1 cellular context compared by ENCODE assay signal in the genomic region with DNA sequence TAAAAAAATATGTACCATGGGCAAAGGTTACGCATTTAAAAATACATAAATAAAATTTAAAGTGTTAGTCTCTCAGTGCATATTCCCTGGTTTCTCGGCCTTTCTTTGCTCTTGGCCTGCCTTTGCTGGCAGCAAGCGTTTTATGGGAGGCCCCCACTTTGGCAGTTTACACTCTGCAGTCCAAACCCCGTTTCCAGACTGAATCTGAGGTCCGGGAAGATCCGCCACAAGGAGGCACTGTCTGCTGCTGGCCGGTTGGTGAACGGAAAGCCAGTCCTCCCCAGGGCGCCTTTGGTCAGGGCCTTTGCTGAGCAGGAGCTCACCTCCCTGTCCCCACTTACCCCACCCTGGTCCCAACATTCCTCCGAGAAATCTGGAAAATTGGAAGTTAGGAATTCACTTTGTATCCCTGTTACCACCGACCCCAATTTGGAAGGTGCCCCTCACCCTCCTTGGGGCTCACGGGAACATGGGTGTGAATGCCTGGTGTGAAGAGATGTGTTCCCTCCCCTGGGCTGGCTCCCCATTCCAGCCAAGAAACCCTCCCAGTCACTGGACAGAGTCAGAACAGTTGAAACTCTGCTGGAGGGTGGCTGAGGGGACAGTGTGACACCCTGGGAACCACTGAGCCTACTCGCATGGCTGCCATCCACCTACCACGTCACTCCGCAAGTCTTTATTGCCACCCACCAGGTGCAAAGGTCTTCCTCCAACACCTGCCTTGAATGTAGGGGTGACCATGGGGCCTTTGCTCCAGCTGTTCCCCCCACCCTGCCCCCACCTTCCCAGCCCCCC.
A peak's percentile ranks its signal among the peaks of the same experiment; 100 is the strongest.
TF ChIP-seq lines count a peak whose summit lies in the region.

No MANE protein-coding gene starts in this region.

TF ChIP-seq in K562, 482 proteins besides CTCF, POLR2A, EP300 and RAD21 (continued from another document and continues in another):
- TF ChIP-seq MAZ (CRISPR knock-in tag; conservative IDR thresholded peaks at IDR 0.05 in 1 of 2, IDR thresholded peaks at IDR 0.05 in 1 of 2): peak in 1 of 2 experiments; percentile 54; a peak in 3 of 4 replicates
- no peak for TF ChIP-seq USF1 (CRISPR knock-in tag; IDR thresholded peaks at IDR 0.05)
- no peak for TF ChIP-seq ZSCAN29 (IDR thresholded peaks at IDR 0.05)
- no peak for TF ChIP-seq BACH1 (tag; IDR thresholded peaks at IDR 0.05)
- no peak for TF ChIP-seq HOXB6 (CRISPR knock-in tag; IDR thresholded peaks at IDR 0.05; ENCODE audit: borderline replicate concordance)
- peak; percentile 80 for TF ChIP-seq SMC3 (conservative IDR thresholded peaks at IDR 0.05; ENCODE audit: insufficient read depth, low read depth, low read length)
- TF ChIP-seq PRPF4 (IDR thresholded peaks at IDR 0.05; ENCODE audit: insufficient read depth, low read depth, low read length, poor library complexity, severe bottlenecking): no peak
- TF ChIP-seq TRIM28 (IDR thresholded peaks at IDR 0.05): no peak
- no peak for TF ChIP-seq RREB1 (CRISPR knock-in tag; IDR thresholded peaks at IDR 0.05)
- 0 out of 4 replicates have a peak, but pooled peaks of 1 of the 2 experiments have one; percentile 26 for TF ChIP-seq FOXA3 (CRISPR knock-in tag; conservative IDR thresholded peaks at IDR 0.05 in 1 of 2, IDR thresholded peaks at IDR 0.05 in 1 of 2)
- TF ChIP-seq, protein P1, sequence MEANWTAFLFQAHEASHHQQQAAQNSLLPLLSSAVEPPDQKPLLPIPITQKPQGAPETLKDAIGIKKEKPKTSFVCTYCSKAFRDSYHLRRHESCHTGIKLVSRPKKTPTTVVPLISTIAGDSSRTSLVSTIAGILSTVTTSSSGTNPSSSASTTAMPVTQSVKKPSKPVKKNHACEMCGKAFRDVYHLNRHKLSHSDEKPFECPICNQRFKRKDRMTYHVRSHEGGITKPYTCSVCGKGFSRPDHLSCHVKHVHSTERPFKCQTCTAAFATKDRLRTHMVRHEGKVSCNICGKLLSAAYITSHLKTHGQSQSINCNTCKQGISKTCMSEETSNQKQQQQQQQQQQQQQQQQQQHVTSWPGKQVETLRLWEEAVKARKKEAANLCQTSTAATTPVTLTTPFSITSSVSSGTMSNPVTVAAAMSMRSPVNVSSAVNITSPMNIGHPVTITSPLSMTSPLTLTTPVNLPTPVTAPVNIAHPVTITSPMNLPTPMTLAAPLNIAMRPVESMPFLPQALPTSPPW (CRISPR knock-in tag; IDR thresholded peaks at IDR 0.05): peak; percentile 29; the same call in 1 of the 2 replicates
- no peak for TF ChIP-seq TCF3 (CRISPR knock-in tag; IDR thresholded peaks at IDR 0.05)
- TF ChIP-seq ZNF766 (CRISPR knock-in tag; conservative IDR thresholded peaks at IDR 0.05): no peak
- TF ChIP-seq ATF6 (CRISPR knock-in tag; IDR thresholded peaks at IDR 0.05): no peak; the same call in 1 of the 2 replicates
- no peak for TF ChIP-seq FOXK1 (CRISPR knock-in tag; IDR thresholded peaks at IDR 0.05; ENCODE audit: borderline replicate concordance)
- no peak for TF ChIP-seq ZNF143 (CRISPR knock-in tag; IDR thresholded peaks at IDR 0.05)
- no peak for TF ChIP-seq GMEB1 (CRISPR knock-in tag; IDR thresholded peaks at IDR 0.05)
- TF ChIP-seq TBP (optimal IDR thresholded peaks at IDR 0.05; ENCODE audit: low read depth, low read length): no peak
- no peak for TF ChIP-seq SMAD3 (CRISPR knock-in tag; conservative IDR thresholded peaks at IDR 0.05)
- TF ChIP-seq MEF2A (IDR thresholded peaks at IDR 0.05; ENCODE audit: control insufficient read depth, low read depth, low read length): no peak
- TF ChIP-seq, protein P2, sequence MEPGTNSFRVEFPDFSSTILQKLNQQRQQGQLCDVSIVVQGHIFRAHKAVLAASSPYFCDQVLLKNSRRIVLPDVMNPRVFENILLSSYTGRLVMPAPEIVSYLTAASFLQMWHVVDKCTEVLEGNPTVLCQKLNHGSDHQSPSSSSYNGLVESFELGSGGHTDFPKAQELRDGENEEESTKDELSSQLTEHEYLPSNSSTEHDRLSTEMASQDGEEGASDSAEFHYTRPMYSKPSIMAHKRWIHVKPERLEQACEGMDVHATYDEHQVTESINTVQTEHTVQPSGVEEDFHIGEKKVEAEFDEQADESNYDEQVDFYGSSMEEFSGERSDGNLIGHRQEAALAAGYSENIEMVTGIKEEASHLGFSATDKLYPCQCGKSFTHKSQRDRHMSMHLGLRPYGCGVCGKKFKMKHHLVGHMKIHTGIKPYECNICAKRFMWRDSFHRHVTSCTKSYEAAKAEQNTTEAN (CRISPR knock-in tag; IDR thresholded peaks at IDR 0.05): no peak
- no peak for TF ChIP-seq BRCA1 (IDR thresholded peaks at IDR 0.05)
- TF ChIP-seq BRCA1 (CRISPR knock-in tag; IDR thresholded peaks at IDR 0.05): no peak
- TF ChIP-seq, protein P3, sequence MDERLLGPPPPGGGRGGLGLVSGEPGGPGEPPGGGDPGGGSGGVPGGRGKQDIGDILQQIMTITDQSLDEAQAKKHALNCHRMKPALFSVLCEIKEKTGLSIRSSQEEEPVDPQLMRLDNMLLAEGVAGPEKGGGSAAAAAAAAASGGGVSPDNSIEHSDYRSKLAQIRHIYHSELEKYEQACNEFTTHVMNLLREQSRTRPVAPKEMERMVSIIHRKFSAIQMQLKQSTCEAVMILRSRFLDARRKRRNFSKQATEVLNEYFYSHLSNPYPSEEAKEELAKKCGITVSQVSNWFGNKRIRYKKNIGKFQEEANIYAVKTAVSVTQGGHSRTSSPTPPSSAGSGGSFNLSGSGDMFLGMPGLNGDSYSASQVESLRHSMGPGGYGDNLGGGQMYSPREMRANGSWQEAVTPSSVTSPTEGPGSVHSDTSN (CRISPR knock-in tag; IDR thresholded peaks at IDR 0.05; ENCODE audit: low read depth): no peak
- TF ChIP-seq, protein P3 (tag; conservative IDR thresholded peaks at IDR 0.05; ENCODE audit: low read depth): no peak
- no peak for TF ChIP-seq ZKSCAN8 (CRISPR knock-in tag; IDR thresholded peaks at IDR 0.05)
- no peak for TF ChIP-seq FOXP1 (CRISPR knock-in tag; IDR thresholded peaks at IDR 0.05)
- TF ChIP-seq CREB3 (tag; conservative IDR thresholded peaks at IDR 0.05; ENCODE audit: low read depth): no peak
- TF ChIP-seq FOXJ3 (CRISPR knock-in tag; IDR thresholded peaks at IDR 0.05): no peak
- TF ChIP-seq ZNF79 (CRISPR knock-in tag; IDR thresholded peaks at IDR 0.05; ENCODE audit: low read depth): no peak
- TF ChIP-seq, protein P4, sequence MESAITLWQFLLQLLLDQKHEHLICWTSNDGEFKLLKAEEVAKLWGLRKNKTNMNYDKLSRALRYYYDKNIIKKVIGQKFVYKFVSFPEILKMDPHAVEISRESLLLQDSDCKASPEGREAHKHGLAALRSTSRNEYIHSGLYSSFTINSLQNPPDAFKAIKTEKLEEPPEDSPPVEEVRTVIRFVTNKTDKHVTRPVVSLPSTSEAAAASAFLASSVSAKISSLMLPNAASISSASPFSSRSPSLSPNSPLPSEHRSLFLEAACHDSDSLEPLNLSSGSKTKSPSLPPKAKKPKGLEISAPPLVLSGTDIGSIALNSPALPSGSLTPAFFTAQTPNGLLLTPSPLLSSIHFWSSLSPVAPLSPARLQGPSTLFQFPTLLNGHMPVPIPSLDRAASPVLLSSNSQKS (CRISPR knock-in tag; IDR thresholded peaks at IDR 0.05): no peak
- no peak for TF ChIP-seq SIRT6 (IDR thresholded peaks at IDR 0.05; ENCODE audit: low read depth, low read length)
- TF ChIP-seq, protein P5, sequence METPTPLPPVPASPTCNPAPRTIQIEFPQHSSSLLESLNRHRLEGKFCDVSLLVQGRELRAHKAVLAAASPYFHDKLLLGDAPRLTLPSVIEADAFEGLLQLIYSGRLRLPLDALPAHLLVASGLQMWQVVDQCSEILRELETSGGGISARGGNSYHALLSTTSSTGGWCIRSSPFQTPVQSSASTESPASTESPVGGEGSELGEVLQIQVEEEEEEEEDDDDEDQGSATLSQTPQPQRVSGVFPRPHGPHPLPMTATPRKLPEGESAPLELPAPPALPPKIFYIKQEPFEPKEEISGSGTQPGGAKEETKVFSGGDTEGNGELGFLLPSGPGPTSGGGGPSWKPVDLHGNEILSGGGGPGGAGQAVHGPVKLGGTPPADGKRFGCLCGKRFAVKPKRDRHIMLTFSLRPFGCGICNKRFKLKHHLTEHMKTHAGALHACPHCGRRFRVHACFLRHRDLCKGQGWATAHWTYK (CRISPR knock-in tag; IDR thresholded peaks at IDR 0.05): no peak
- no peak for TF ChIP-seq MCM7 (IDR thresholded peaks at IDR 0.05)
- no peak for TF ChIP-seq ZNF76 (CRISPR knock-in tag; IDR thresholded peaks at IDR 0.05; ENCODE audit: borderline replicate concordance)
- TF ChIP-seq STAG1 (CRISPR knock-in tag; IDR thresholded peaks at IDR 0.05; ENCODE audit: borderline replicate concordance): peak; percentile 55; the same call in 1 of the 2 replicates
- TF ChIP-seq HNRNPUL1 (IDR thresholded peaks at IDR 0.05; ENCODE audit: low read length): no peak
- TF ChIP-seq BCOR (IDR thresholded peaks at IDR 0.05): no peak
- TF ChIP-seq JUNB (CRISPR knock-in tag; conservative IDR thresholded peaks at IDR 0.05): no peak
